23 cellular contexts compared by ENCODE assay signal in the genomic region with DNA sequence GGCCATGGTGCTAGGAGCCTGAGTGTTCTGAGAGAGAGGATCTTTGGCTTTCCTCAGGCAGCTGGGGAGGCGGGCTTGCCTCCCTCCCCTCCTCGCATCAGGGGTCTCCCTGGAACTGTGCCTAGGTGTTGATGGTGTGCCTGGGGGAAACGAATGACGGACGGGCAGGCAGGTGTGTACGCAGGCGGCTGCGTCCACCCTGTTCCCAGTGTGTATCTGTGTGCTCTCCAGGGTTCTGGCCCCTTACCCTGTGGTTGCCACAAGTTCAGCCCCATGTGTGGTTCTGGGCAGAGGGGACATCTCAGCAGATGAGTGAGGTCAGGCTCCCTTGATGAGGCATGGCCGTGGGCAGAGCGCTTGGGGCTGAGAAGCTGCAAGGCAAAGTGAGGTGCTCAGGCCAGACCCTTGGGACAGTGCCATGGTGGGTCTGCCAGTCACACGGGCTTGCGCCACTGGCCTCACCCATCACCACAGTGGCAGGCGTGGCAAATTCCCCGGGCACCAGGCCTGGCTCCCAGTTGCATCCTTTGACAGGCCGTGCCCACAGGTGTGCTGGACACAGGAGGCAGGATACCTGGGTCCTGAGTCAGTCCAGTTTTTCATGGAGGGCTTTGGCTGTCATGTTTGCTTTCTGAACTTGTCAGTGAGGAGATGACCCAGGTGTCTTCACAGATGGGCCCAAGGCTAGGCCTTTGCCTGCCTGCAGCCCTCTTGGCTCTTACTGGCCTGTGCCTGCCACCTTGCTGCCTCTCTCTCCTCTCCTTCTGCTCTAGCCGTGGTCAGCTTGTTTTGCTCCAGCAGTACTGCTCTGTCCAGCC. TPM values are rescaled to one million over a fixed set of nuclear protein-coding genes. Genes with fewer than 3 reads are reported as not detected.
DNase-seq lines count a peak whose midpoint lies in the region; TF ChIP-seq lines count a peak whose summit lies in the region.
"Had no signal": no experiment of that assay in that cellular context is flagged by ENCODE, and none has a peak within 500 bp of the region (broad histone marks: within the 10 kb centered on the region; RNA-seq: fewer than 3 reads in every experiment).

No MANE protein-coding gene starts in this region.

- TF ChIP-seq EP300 in ovary (IDR thresholded peaks at IDR 0.05), result no peak

- peaks cover 33% of the 10 kb centered on the region for H3K4me1 ChIP-seq in ovary (ENCODE audit: insufficient read depth)
- H3K4me1 ChIP-seq in thyroid gland, result peaks cover 22 to 33% of the 10 kb centered on the region in 2 donors

- 89 to 94% (median 92%) methylated on average over 16 of the region's 16 CpGs for WGBS in ovary, 3 donors
- WGBS in thyroid gland, 2 donors, result 94% methylated on average over 11 to 13 of the region's 16 CpGs

- H3K36me3 Mint-ChIP-seq in activated naive CD4-positive, alpha-beta T cell treated with anti-CD3 and anti-CD28 coated beads, Interleukin-2, amount 10 ng/mL, durations not matched to agents 7 days and 5 days, result no peaks in the 10 kb centered on the region
- H3K36me3 Mint-ChIP-seq in immature natural killer cell, result no peaks in the 10 kb centered on the region
- H3K36me3 Mint-ChIP-seq: CD8-positive, alpha-beta T cell; natural killer cell treated with Interleukin-12 subunit alpha and Interleukin-12 subunit beta and Interleukin-15 and Interleukin-18, amount 100 ng/mL, for 72 hours had no signal

- H3K27ac ChIP-seq in brain microvascular endothelial cell (peak overlapping the region; percentile 21), ovary (peak overlapping the region; percentile 81 to 93), thyroid gland (peak overlapping the region; percentile 80 to 90 (median 89))

- H3K36me3 ChIP-seq in brain microvascular endothelial cell (replicated peaks) (no peaks in the 10 kb centered on the region), ovary (no peaks in the 10 kb centered on the region), thyroid gland (no peaks in the 10 kb centered on the region)
- H3K36me3 ChIP-seq: heart left ventricle had no signal

- H3K27ac Mint-ChIP-seq in activated naive CD4-positive, alpha-beta T cell treated with anti-CD3 and anti-CD28 coated beads, Interleukin-2, amount 10 ng/mL, durations not matched to agents 7 days and 5 days, result no peak overlapping the region
- H3K27ac Mint-ChIP-seq in immature natural killer cell, result peak overlapping the region in 1 of 6 donors; percentile 17
- H3K27ac Mint-ChIP-seq: activated CD4-positive, alpha-beta T cell treated with anti-CD3 and anti-CD28 coated beads, Interleukin-2, amount 10 ng/mL, durations not matched to agents 7 days and 5 days; activated T-helper 17 cell treated with anti-CD3 and anti-CD28 coated beads, Interleukin-2, amount 50 U/mL, for 72 hours; CD8-positive, alpha-beta T cell; natural killer cell treated with Interleukin-12 subunit alpha and Interleukin-12 subunit beta and Interleukin-15 and Interleukin-18, amount 100 ng/mL, for 72 hours; stimulated activated naive CD8-positive, alpha-beta T cell treated with anti-CD3 and anti-CD28 coated beads, Interleukin-15, Interleukin-2, amounts not matched to agents 100 ng/mL and 50 ng/mL, for 24 hours; T-helper 17 cell had no signal

- no peak for TF ChIP-seq CTCF in brain microvascular endothelial cell (IDR thresholded peaks at IDR 0.05; ENCODE audit: low read depth, low read length, missing control alignments)
- no peak for TF ChIP-seq CTCF in ovary (IDR thresholded peaks at IDR 0.05)
- TF ChIP-seq CTCF in thyroid gland (IDR thresholded peaks at IDR 0.05), result no peak

- no peaks in the 10 kb centered on the region for H3K4me1 Mint-ChIP-seq in activated naive CD4-positive, alpha-beta T cell treated with anti-CD3 and anti-CD28 coated beads, Interleukin-2, amount 10 ng/mL, durations not matched to agents 7 days and 5 days
- H3K4me1 Mint-ChIP-seq in immature natural killer cell, result no peaks in the 10 kb centered on the region
- H3K4me1 Mint-ChIP-seq: activated CD4-positive, alpha-beta T cell treated with anti-CD3 and anti-CD28 coated beads, Interleukin-2, amount 10 ng/mL, durations not matched to agents 7 days and 5 days; activated T-helper 17 cell treated with anti-CD3 and anti-CD28 coated beads, Interleukin-2, amount 50 U/mL, for 72 hours; T-helper 17 cell had no signal

- H3K4me3 ChIP-seq in brain microvascular endothelial cell (ENCODE audit: low read depth, low read length), result no peak overlapping the region
- no peak overlapping the region for H3K4me3 ChIP-seq in ovary
- no peak overlapping the region for H3K4me3 ChIP-seq in thyroid gland (replicated peaks in 1 of 3)
- H3K4me3 ChIP-seq: heart left ventricle had no signal

- no peaks in the 10 kb centered on the region for H3K9me3 Mint-ChIP-seq in activated naive CD4-positive, alpha-beta T cell treated with anti-CD3 and anti-CD28 coated beads, Interleukin-2, amount 10 ng/mL, durations not matched to agents 7 days and 5 days
- H3K9me3 Mint-ChIP-seq in immature natural killer cell, result no peaks in the 10 kb centered on the region
- H3K9me3 Mint-ChIP-seq: activated CD4-positive, alpha-beta T cell treated with anti-CD3 and anti-CD28 coated beads, Interleukin-2, amount 10 ng/mL, durations not matched to agents 7 days and 5 days; activated T-helper 17 cell treated with anti-CD3 and anti-CD28 coated beads, Interleukin-2, amount 50 U/mL, for 72 hours; CD8-positive, alpha-beta T cell; natural killer cell treated with Interleukin-12 subunit alpha and Interleukin-12 subunit beta and Interleukin-15 and Interleukin-18, amount 100 ng/mL, for 72 hours; stimulated activated naive CD8-positive, alpha-beta T cell treated with anti-CD3 and anti-CD28 coated beads, Interleukin-15, Interleukin-2, amounts not matched to agents 100 ng/mL and 50 ng/mL, for 24 hours had no signal

- H3K27me3 Mint-ChIP-seq in activated naive CD4-positive, alpha-beta T cell treated with anti-CD3 and anti-CD28 coated beads, Interleukin-2, amount 10 ng/mL, durations not matched to agents 7 days and 5 days, result peaks cover 4% of the 10 kb centered on the region
- H3K27me3 Mint-ChIP-seq in immature natural killer cell (ENCODE audit: low read depth in 3 of 3), result peaks cover 0 to 1% (median 0%) of the 10 kb centered on the region in 3 donors
- H3K27me3 Mint-ChIP-seq: activated CD4-positive, alpha-beta T cell treated with anti-CD3 and anti-CD28 coated beads, Interleukin-2, amount 10 ng/mL, durations not matched to agents 7 days and 5 days; activated T-helper 17 cell treated with anti-CD3 and anti-CD28 coated beads, Interleukin-2, amount 50 U/mL, for 72 hours; natural killer cell treated with Interleukin-12 subunit alpha and Interleukin-12 subunit beta and Interleukin-15 and Interleukin-18, amount 100 ng/mL, for 72 hours; stimulated activated naive CD8-positive, alpha-beta T cell treated with anti-CD3 and anti-CD28 coated beads, Interleukin-15, Interleukin-2, amounts not matched to agents 100 ng/mL and 50 ng/mL, for 24 hours; T-helper 17 cell had no signal

- H3K27me3 ChIP-seq in brain microvascular endothelial cell (replicated peaks) (peaks cover 30% of the 10 kb centered on the region), ovary (no peaks in the 10 kb centered on the region), thyroid gland (no peaks in the 10 kb centered on the region)
- H3K27me3 ChIP-seq: heart left ventricle had no signal

- H3K9me3 ChIP-seq in ovary (no peaks in the 10 kb centered on the region), thyroid gland (no peaks in the 10 kb centered on the region)
- H3K9me3 ChIP-seq: heart left ventricle had no signal

- DNase-seq in SW480 (ENCODE audit: low spot score), result peak; percentile 29
- no peak for DNase-seq in brain microvascular endothelial cell
- peak in 1 of 5 donors; percentile 56 for DNase-seq in ovary
- DNase-seq in thyroid gland, result no peak
- DNase-seq in ecto neural progenitor cell (ENCODE audit: low spot score), result no peak
- DNase-seq in activated naive CD4-positive, alpha-beta T cell treated with anti-CD3 and anti-CD28 coated beads, Interleukin-2, amount 10 ng/mL, durations not matched to agents 7 days and 5 days, result no peak
- DNase-seq in immature natural killer cell, result no peak
- DNase-seq: activated CD4-positive, alpha-beta T cell treated with anti-CD3 and anti-CD28 coated beads, Interleukin-2, amount 10 ng/mL, durations not matched to agents 7 days and 5 days; CD8-positive, alpha-beta T cell; HCEC 1CT; heart left ventricle; MM.1S; NCI-H146; NCI-H524 treated with DMSO at 0.1 percent for 48 hours; small intestine; stimulated activated CD4-positive, alpha-beta T cell treated with anti-CD3 and anti-CD28 coated beads, Interleukin-4, amount 100 ng/mL, for 24 hours; T-helper 17 cell had no signal

- in situ Hi-C loops in brain microvascular endothelial cell (cut with HindIII; ENCODE audit: low pct_ligation_motif_present, low sequenced_read_pairs), result no loop called here

- intact Hi-C loops in ovary (cut with DNase I) (no loop called here), thyroid gland (cut with DNase I) (no loop called here)

- no peak overlapping the region for H3K4me3 Mint-ChIP-seq in activated naive CD4-positive, alpha-beta T cell treated with anti-CD3 and anti-CD28 coated beads, Interleukin-2, amount 10 ng/mL, durations not matched to agents 7 days and 5 days
- no peak overlapping the region for H3K4me3 Mint-ChIP-seq in immature natural killer cell
- H3K4me3 Mint-ChIP-seq: activated CD4-positive, alpha-beta T cell treated with anti-CD3 and anti-CD28 coated beads, Interleukin-2, amount 10 ng/mL, durations not matched to agents 7 days and 5 days; activated T-helper 17 cell treated with anti-CD3 and anti-CD28 coated beads, Interleukin-2, amount 50 U/mL, for 72 hours; CD8-positive, alpha-beta T cell; natural killer cell treated with Interleukin-12 subunit alpha and Interleukin-12 subunit beta and Interleukin-15 and Interleukin-18, amount 100 ng/mL, for 72 hours; stimulated activated naive CD8-positive, alpha-beta T cell treated with anti-CD3 and anti-CD28 coated beads, Interleukin-15, Interleukin-2, amounts not matched to agents 100 ng/mL and 50 ng/mL, for 24 hours; T-helper 17 cell had no signal

- CTCF ChIA-PET in activated naive CD4-positive, alpha-beta T cell treated with anti-CD3 and anti-CD28 coated beads, Interleukin-2, amount 10 ng/mL, durations not matched to agents 7 days and 5 days (lab: Charles Lee), result no interaction called here

- TF ChIP-seq POLR2A in ovary (IDR thresholded peaks at IDR 0.05) (no peak), thyroid gland (IDR thresholded peaks at IDR 0.05) (no peak)

RNA-seq across cellular contexts. Expression of a gene that starts 27.3 kb away (rescaled TPM):
- total RNA-seq in ovary (10 to 100 TPM; 11.1 to 40.8 (median 19.9) TPM), thyroid gland (1 to 10 TPM; 4.2 to 8.2 (median 4.8) TPM)
- polyA plus RNA-seq in ovary (1 to 10 TPM; 7.2 to 8.7 TPM), immature natural killer cell (under 1 TPM in 2 of 3 donors, not detected in 1; 0.50 to 0.96 TPM)
- total RNA-seq: CD8-positive, alpha-beta T cell had no signal

RNA-seq across cellular contexts. Expression of a gene that starts 44.2 kb away (rescaled TPM):
- total RNA-seq in ovary, result 1 to 10 TPM; 1.4 to 4.6 (median 3.2) TPM
- 1 to 10 TPM; 1.4 to 2.0 TPM for polyA plus RNA-seq in ovary
- total RNA-seq in thyroid gland, result 1 to 10 TPM in 2 of 4 donors, not detected in 2; 1.1 to 3.0 TPM
- under 1 TPM in 2 of 3 donors, not detected in 1; 0.26 to 0.66 TPM for polyA plus RNA-seq in immature natural killer cell
- total RNA-seq: activated T-helper 17 cell treated with anti-CD3 and anti-CD28 coated beads, Interleukin-2, amount 50 U/mL, for 72 hours; endothelial cell of umbilical vein; heart left ventricle; mesenteric fat pad; natural killer cell treated with Interleukin-12 subunit alpha and Interleukin-12 subunit beta and Interleukin-15 and Interleukin-18, amount 100 ng/mL, for 72 hours; SK-MEL-5 had no signal
- polyA plus RNA-seq: endothelial cell of umbilical vein, heart left ventricle had no signal

RNA-seq across cellular contexts. Expression of a gene that starts 47.7 kb away (rescaled TPM):
- total RNA-seq in ovary (10 to 100 TPM in 3 of 7 donors, 1 to 10 TPM in 4; 3.9 to 18.7 (median 9.0) TPM), thyroid gland (10 to 100 TPM; 10.9 to 33.4 (median 27.8) TPM)
- polyA plus RNA-seq in ovary (1 to 10 TPM; 4.0 to 5.1 TPM), immature natural killer cell (1 to 10 TPM in 2 of 3 donors, not detected in 1; 1.8 to 3.7 TPM)

Comparison
In these comparisons a context has a peak if more than half of its experiments do, and no peak if none do; other contexts are left out.
1. H3K27ac ChIP-seq: peak in every context shown above with its lines; median percentile 89 in thyroid gland; 87 in ovary; 21 in brain microvascular endothelial cell.